In genomic region chr3:33277193-33277882, GRCh38 we compare ENCODE assay signal across 8 cellular contexts. TPM values are rescaled to one million over a fixed set of nuclear protein-coding genes. Genes with fewer than 3 reads are reported as not detected.
A peak's percentile ranks its signal among the peaks of the same experiment; 100 is the strongest.
DNase-seq lines count a peak whose midpoint lies in the region; ATAC-seq and TF ChIP-seq lines count a peak whose summit lies in the region.

Gene FBXL2 (plus strand): TSS chr3:33277442. CDS start chr3:33277513, 71 bp downstream.

- POLR2A ChIA-PET in GM10248 (lab: Yijun Ruan, JAX), result no interaction called here

- peaks cover 11% of the 10 kb centered on the region for H3K4me1 Mint-ChIP-seq in progenitor cell of endocrine pancreas (ENCODE audit: low read depth)

- H3K9me3 ChIP-seq in right cardiac atrium (ENCODE audit: control insufficient read depth, low read length), result no peaks in the 10 kb centered on the region

- CTCF ChIA-PET in GM10248 (lab: Yijun Ruan, JAX), result no interaction called here

- peak; percentile 91 for ATAC-seq in HG03103 (IDR thresholded peaks at IDR 0.05; ENCODE audit: low read depth, unreplicated experiment)
- ATAC-seq in right cardiac atrium, result peak; percentile 98
- ATAC-seq in HG03571 (IDR thresholded peaks at IDR 0.05; ENCODE audit: unreplicated experiment), result no peak

- H3K4me3 Mint-ChIP-seq in progenitor cell of endocrine pancreas (ENCODE audit: low read depth), result peak within 1 kb of the TSS; percentile 85

- H3K27ac ChIP-seq in 22Rv1 (peak within 1 kb of the TSS; percentile 46; the same call in 1 of the 2 replicates), right cardiac atrium (ENCODE audit: low read length) (no peak within 1 kb of the TSS)

- TF ChIP-seq CTCF in 22Rv1 (IDR thresholded peaks at IDR 0.05) (no peak), GM10248 (IDR thresholded peaks at IDR 0.05; ENCODE audit: control extremely low read depth, extremely low read depth, low read depth, missing control alignments) (no peak), progenitor cell of endocrine pancreas (IDR thresholded peaks at IDR 0.05; ENCODE audit: unreplicated experiment) (peak; percentile 3)

- H3K27me3 ChIP-seq in right cardiac atrium (ENCODE audit: control insufficient read depth, insufficient read depth), result no peaks in the 10 kb centered on the region

- no peaks in the 10 kb centered on the region for H3K4me1 ChIP-seq in right cardiac atrium (ENCODE audit: control insufficient read depth, insufficient read depth, low read length)

- intact Hi-C loops in right cardiac atrium (cut with DNase I), result no loop called here

- peak; percentile 58 for DNase-seq in GM10248 (ENCODE audit: extremely low spot score)
- peak; percentile 90 for DNase-seq in NCI-H69 (lab: John Stamatoyannopoulos, UW)
- peak in 46 of 56 donors; percentile 0 to 73 (median 38) for DNase-seq in amygdala (lab: John Stamatoyannopoulos, UW)
- peak; percentile 78 to 90 (median 89) for DNase-seq in right cardiac atrium
- peak; percentile 87 for DNase-seq in progenitor cell of endocrine pancreas (ENCODE audit: low spot score, unreplicated experiment)

- H3K27me3 Mint-ChIP-seq in progenitor cell of endocrine pancreas, result no peaks in the 10 kb centered on the region

- no peaks in the 10 kb centered on the region for H3K9me3 Mint-ChIP-seq in progenitor cell of endocrine pancreas (ENCODE audit: low read depth)

- peak within 1 kb of the TSS; percentile 85 for H3K4me3 ChIP-seq in right cardiac atrium (ENCODE audit: low read length)

- peak within 1 kb of the TSS; percentile 94 for H3K27ac Mint-ChIP-seq in progenitor cell of endocrine pancreas

- peaks cover 6% of the 10 kb centered on the region for H3K36me3 Mint-ChIP-seq in progenitor cell of endocrine pancreas (ENCODE audit: insufficient read depth)

- under 1% methylated on average over 63 of the region's 63 CpGs for WGBS in right cardiac atrium

RNA-seq across cellular contexts. Expression of gene FBXL2, which starts in this region (rescaled TPM):
- total RNA-seq in right cardiac atrium (1 to 10 TPM; 2.5 to 4.9 (median 3.9) TPM), progenitor cell of endocrine pancreas (20.0 and 23.9 TPM in 2 replicates)
- polyA plus RNA-seq in right cardiac atrium, result 2.0 TPM

Comparison
In these comparisons a context has a peak if more than half of its experiments do, and no peak if none do; other contexts are left out.
1. DNase-seq: peak in every context shown above with its lines; median percentile 90 in NCI-H69; 89 in right cardiac atrium; 87 in progenitor cell of endocrine pancreas; 58 in GM10248; 38 in amygdala.